Comparison of ENCODE assay signal across 8 cellular contexts in genomic region chr3:11847035-11847394, GRCh38. TPM values are rescaled to one million over a fixed set of nuclear protein-coding genes. Genes with fewer than 3 reads are reported as not detected.
DNase-seq lines count a peak whose midpoint lies in the region; ATAC-seq and TF ChIP-seq lines count a peak whose summit lies in the region.

No MANE protein-coding gene starts in this region.

- peaks cover 0 to 9% of the 10 kb centered on the region in 2 experiments; a peak in 3 of 4 replicates for H3K4me1 ChIP-seq in SK-N-SH (ENCODE audit: control insufficient read depth in 1 of 2, insufficient read depth in 2 of 2, low read depth in 1 of 2, low read length in 1 of 2)

- H3K4me2 ChIP-seq in SK-N-SH = peak overlapping the region; percentile 91

- no peak overlapping the region; the same call in 1 of the 2 replicates for H3K9ac ChIP-seq in SK-N-SH

- no peaks in the 10 kb centered on the region for H3K9me2 ChIP-seq in SK-N-SH

- peak overlapping the region; percentile 94 for H2AFZ ChIP-seq in SK-N-SH (ENCODE audit: low read depth)

- H3K9me3 Mint-ChIP-seq in activated CD4-positive, alpha-beta memory T cell treated with anti-CD3 and anti-CD28 coated beads, Interleukin-2, amount 10 ng/mL, durations not matched to agents 7 days and 5 days = no peaks in the 10 kb centered on the region
- H3K9me3 Mint-ChIP-seq in stimulated activated naive CD8-positive, alpha-beta T cell treated with anti-CD3 and anti-CD28 coated beads, Interleukin-15, amount 100 ng/mL, for 72 hours = peaks cover 0 to 4% of the 10 kb centered on the region in 2 donors

- peaks cover 14% of the 10 kb centered on the region for H3K36me3 Mint-ChIP-seq in activated CD4-positive, alpha-beta memory T cell treated with anti-CD3 and anti-CD28 coated beads, Interleukin-2, amount 10 ng/mL, durations not matched to agents 7 days and 5 days (ENCODE audit: low read depth)

- H3K27me3 ChIP-seq in SK-N-SH (ENCODE audit: insufficient read depth) = no peaks in the 10 kb centered on the region; the same call in 1 of the 2 replicates

- H3K36me3 ChIP-seq in SK-N-SH (replicated peaks in 1 of 2; ENCODE audit: control insufficient read depth in 1 of 2, insufficient read depth in 2 of 2, low read length in 1 of 2) = peaks cover 7 to 15% of the 10 kb centered on the region in 2 experiments

- peak overlapping the region; percentile 90 for H3K27ac Mint-ChIP-seq in activated CD4-positive, alpha-beta memory T cell treated with anti-CD3 and anti-CD28 coated beads, Interleukin-2, amount 10 ng/mL, durations not matched to agents 7 days and 5 days
- H3K27ac Mint-ChIP-seq in stimulated activated naive CD8-positive, alpha-beta T cell treated with anti-CD3 and anti-CD28 coated beads, Interleukin-15, amount 100 ng/mL, for 72 hours = peak overlapping the region; percentile 95 to 97

- no peak for TF ChIP-seq EP300 in SK-N-SH (IDR thresholded peaks at IDR 0.05; ENCODE audit: borderline replicate concordance in 1 of 2, low read depth in 1 of 2, low read length in 1 of 2)

- no peak overlapping the region for H3K27ac ChIP-seq in SK-N-SH (ENCODE audit: low read depth in 2 of 2, low read length in 1 of 2)

- POLR2A ChIA-PET in SK-N-SH (lab: Yijun Ruan, JAX) = interaction anchor here (0.6 to 1.3 kb wide), 4 partner anchors 9 to 155 kb away, joined by 3 to 5 read pairs (median 3); no protein-coding TSS in a partner anchor
- POLR2A ChIA-PET in activated CD4-positive, alpha-beta memory T cell treated with anti-CD3 and anti-CD28 coated beads, Interleukin-2, amount 10 ng/mL, durations not matched to agents 7 days and 5 days (lab: Charles Lee) = interaction anchor here (0.6 to 2.3 kb wide), 13 partner anchors 10 to 815 kb away, joined by 3 to 13 read pairs (median 4); partner anchors contain the start of genes ATG7, TSEN2 and VGLL4

- 37% methylated on average over 11 of the region's 18 CpGs for WGBS in SK-N-SH (ENCODE audit: low lambda C conversion rate)

- no peaks in the 10 kb centered on the region for H3F3A ChIP-seq in SK-N-SH (replicated peaks; ENCODE audit: insufficient read depth)

- H3K9me3 ChIP-seq in SK-N-SH = no peaks in the 10 kb centered on the region

- DNase-seq in SK-N-SH (no peak), Ammon's horn (ENCODE audit: low spot score) (no peak)
- DNase-seq in activated CD4-positive, alpha-beta memory T cell treated with anti-CD3 and anti-CD28 coated beads, Interleukin-2, amount 10 ng/mL, durations not matched to agents 7 days and 5 days = no peak
- no peak for DNase-seq in stimulated activated naive CD8-positive, alpha-beta T cell treated with anti-CD3 and anti-CD28 coated beads, Interleukin-15, amount 100 ng/mL, for 72 hours
- no peak for DNase-seq in stimulated activated CD4-positive, alpha-beta T cell treated with anti-CD3 and anti-CD28 coated beads, Interleukin-1b, Interleukin-23, amount 100 ng/mL, for 48 hours

- H3K27me3 Mint-ChIP-seq in activated CD4-positive, alpha-beta memory T cell treated with anti-CD3 and anti-CD28 coated beads, Interleukin-2, amount 10 ng/mL, durations not matched to agents 7 days and 5 days = no peaks in the 10 kb centered on the region
- no peaks in the 10 kb centered on the region for H3K27me3 Mint-ChIP-seq in stimulated activated naive CD8-positive, alpha-beta T cell treated with anti-CD3 and anti-CD28 coated beads, Interleukin-15, amount 100 ng/mL, for 72 hours

- H3K4me3 Mint-ChIP-seq in activated CD4-positive, alpha-beta memory T cell treated with anti-CD3 and anti-CD28 coated beads, Interleukin-2, amount 10 ng/mL, durations not matched to agents 7 days and 5 days = peak overlapping the region; percentile 95
- peak overlapping the region; percentile 96 to 98 for H3K4me3 Mint-ChIP-seq in stimulated activated naive CD8-positive, alpha-beta T cell treated with anti-CD3 and anti-CD28 coated beads, Interleukin-15, amount 100 ng/mL, for 72 hours

- H3K4me3 ChIP-seq in SK-N-SH (ENCODE audit: low read depth in 2 of 2, low read length in 1 of 2) (peak overlapping the region; percentile 87), iPS-11a (ENCODE audit: low read depth, low read length) (peak overlapping the region; percentile 99)

- CTCF ChIA-PET in SK-N-SH (lab: Yijun Ruan, JAX) = interaction anchor here (0.7 to 3.1 kb wide), 23 partner anchors 11 to 470 kb away, joined by 3 to 20 read pairs (median 4); no protein-coding TSS in a partner anchor
- CTCF ChIA-PET in activated CD4-positive, alpha-beta memory T cell treated with anti-CD3 and anti-CD28 coated beads, Interleukin-2, amount 10 ng/mL, durations not matched to agents 7 days and 5 days (lab: Charles Lee) = interaction anchor here (0.7 to 2.5 kb wide), 11 partner anchors 10 to 633 kb away, joined by 3 to 7 read pairs (median 3); no protein-coding TSS in a partner anchor

- H3K79me2 ChIP-seq in SK-N-SH (ENCODE audit: insufficient read depth) = peaks cover 32% of the 10 kb centered on the region

- ATAC-seq in SK-N-SH treated with all-trans-retinoic acid at 6 μM for 48 hours (no peak), HG02870 (IDR thresholded peaks at IDR 0.05; ENCODE audit: unreplicated experiment) (no peak)
- no peak for ATAC-seq in stimulated activated naive CD8-positive, alpha-beta T cell treated with anti-CD3 and anti-CD28 coated beads, Interleukin-15, amount 100 ng/mL, for 72 hours

- no peak for TF ChIP-seq CTCF in SK-N-SH (IDR thresholded peaks at IDR 0.05)

- H3K4me1 Mint-ChIP-seq in activated CD4-positive, alpha-beta memory T cell treated with anti-CD3 and anti-CD28 coated beads, Interleukin-2, amount 10 ng/mL, durations not matched to agents 7 days and 5 days = peaks cover 25% of the 10 kb centered on the region
- H3K4me1 Mint-ChIP-seq in stimulated activated naive CD8-positive, alpha-beta T cell treated with anti-CD3 and anti-CD28 coated beads, Interleukin-15, amount 100 ng/mL, for 72 hours = peaks cover 32% of the 10 kb centered on the region

- no peaks in the 10 kb centered on the region for H4K20me1 ChIP-seq in SK-N-SH (ENCODE audit: insufficient read depth)

- no peak for TF ChIP-seq RAD21 in SK-N-SH (IDR thresholded peaks at IDR 0.05; ENCODE audit: low read length)

TF ChIP-seq in SK-N-SH, 30 proteins besides CTCF, POLR2A, EP300 and RAD21:
- TF ChIP-seq ELF1 (IDR thresholded peaks at IDR 0.05) (no peak), MAX (IDR thresholded peaks at IDR 0.05; ENCODE audit: low read depth) (no peak), YY1 (IDR thresholded peaks at IDR 0.05; ENCODE audit: low read depth) (0 out of 2 replicates have a peak, but pooled peaks have one; percentile 11), FOXJ3 (CRISPR knock-in tag; IDR thresholded peaks at IDR 0.05) (no peak), MEF2A (IDR thresholded peaks at IDR 0.05; ENCODE audit: borderline replicate concordance, low read depth) (no peak)

TF ChIP-seq in SK-N-SH treated with all-trans-retinoic acid at 6 μM for 48 hours, 23 proteins besides CTCF, POLR2A, EP300 and RAD21:
- no peak for TF ChIP-seq ZC3H10 (CRISPR knock-in tag; IDR thresholded peaks at IDR 0.05)
- no peak for TF ChIP-seq ZNF70 (CRISPR knock-in tag; IDR thresholded peaks at IDR 0.05)
- no peak for TF ChIP-seq POU6F1 (CRISPR knock-in tag; IDR thresholded peaks at IDR 0.05; ENCODE audit: borderline replicate concordance, low read depth)
TF ChIP-seq in SK-N-SH treated with all-trans-retinoic acid at 6 μM for 48 hours: peak in this region for 0.

RNA-seq across cellular contexts. Expression of gene TAMM41, which starts 0.3 kb away (rescaled TPM):
- 14.3 and 16.6 TPM in 2 replicates for polyA plus RNA-seq in SK-N-SH (2012; rRNA removed)
- polyA plus RNA-seq in SK-N-SH (2012; cell fraction: cytosol; rRNA removed) = 11.1 and 11.8 TPM in 2 replicates
- 27.7 and 40.7 TPM in 2 replicates for polyA plus RNA-seq in SK-N-SH (2012; cell fraction: nucleus; rRNA removed)
- total RNA-seq in activated CD4-positive, alpha-beta memory T cell treated with anti-CD3 and anti-CD28 coated beads, Interleukin-2, amount 10 ng/mL, durations not matched to agents 7 days and 5 days = 10 to 100 TPM; 19.5 to 20.9 TPM
